In the genomic region with DNA sequence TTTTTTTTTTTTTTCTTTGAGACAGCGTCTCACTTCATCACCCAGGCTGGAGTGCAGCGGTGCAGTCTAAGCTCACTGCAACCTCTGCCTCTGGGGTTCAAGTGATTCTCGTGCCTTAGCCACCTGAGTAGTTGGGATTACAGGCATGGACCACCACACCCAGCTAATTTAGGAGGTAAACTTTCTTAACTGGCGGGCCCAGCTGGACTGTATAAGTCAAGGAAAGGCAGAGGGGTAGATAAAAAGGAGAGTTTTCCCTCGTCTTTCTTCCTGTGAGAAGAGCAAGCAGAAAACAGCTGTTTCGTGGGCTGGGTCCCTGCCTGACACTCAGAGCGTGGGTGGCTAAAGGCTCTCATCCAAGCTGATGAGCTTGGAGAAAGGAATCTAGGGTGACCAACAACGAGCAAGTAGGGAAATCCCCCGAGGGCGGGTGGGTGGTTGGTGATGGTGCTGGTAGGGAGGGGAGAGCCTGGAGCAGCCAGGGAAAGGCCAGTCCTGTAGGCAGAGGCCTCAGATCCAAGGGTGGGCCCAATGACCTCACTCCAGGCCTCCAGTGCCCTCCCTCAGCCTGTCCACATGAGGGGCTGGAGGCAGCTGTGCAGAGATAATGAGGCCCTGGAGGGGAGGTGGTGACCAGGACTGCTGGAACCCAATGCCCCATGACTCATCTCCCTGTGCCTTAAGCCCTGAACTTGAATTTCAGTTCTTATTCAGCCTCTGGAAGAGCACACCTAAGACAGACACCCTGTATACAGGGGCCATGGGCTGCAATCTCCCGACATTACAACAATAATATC, we compare ENCODE assay signal across 10 cellular contexts. TPM values are rescaled to one million over a fixed set of nuclear protein-coding genes. Genes with fewer than 3 reads are reported as not detected.
DNase-seq lines count a peak whose midpoint lies in the region; ATAC-seq and FAIRE-seq lines count a peak whose summit lies in the region.
"Had no signal": no experiment of that assay in that cellular context is flagged by ENCODE, and none has a peak within 500 bp of the region (broad histone marks: within the 10 kb centered on the region; RNA-seq: fewer than 3 reads in every experiment).

No MANE protein-coding gene starts in this region.

- intact Hi-C loops in right cardiac atrium (cut with DNase I), result no loop called here

- H3K9me3 Mint-ChIP-seq in stimulated activated naive CD8-positive, alpha-beta T cell treated with anti-CD3 and anti-CD28 coated beads, Interleukin-15, amount 100 ng/mL, for 72 hours, result no peaks in the 10 kb centered on the region
- H3K9me3 Mint-ChIP-seq: memory B cell had no signal

- H3K4me3 ChIP-seq in adipocyte (ENCODE audit: low read length), result peak overlapping the region; percentile 41
- no peak overlapping the region for H3K4me3 ChIP-seq in right cardiac atrium (ENCODE audit: low read length)
- H3K4me3 ChIP-seq in small intestine (ENCODE audit: low read depth in 1 of 2, low read length in 2 of 2), result no peak overlapping the region

- H3K9ac ChIP-seq in adipocyte (ENCODE audit: low read length), result no peak overlapping the region

- H3K4me3 Mint-ChIP-seq in stimulated activated naive CD8-positive, alpha-beta T cell treated with anti-CD3 and anti-CD28 coated beads, Interleukin-15, amount 100 ng/mL, for 72 hours, result no peak overlapping the region
- H3K4me3 Mint-ChIP-seq in T-helper 17 cell, result no peak overlapping the region
- H3K4me3 Mint-ChIP-seq: memory B cell had no signal

- 41% methylated on average over 11 of the region's 11 CpGs for WGBS in right cardiac atrium
- 59 to 83% (median 82%) methylated on average over 11 of the region's 11 CpGs for WGBS in small intestine, 3 donors

- peaks cover 41% of the 10 kb centered on the region for H3K4me1 Mint-ChIP-seq in stimulated activated naive CD8-positive, alpha-beta T cell treated with anti-CD3 and anti-CD28 coated beads, Interleukin-15, amount 100 ng/mL, for 72 hours
- H3K4me1 Mint-ChIP-seq in T-helper 17 cell, result peaks cover 1% of the 10 kb centered on the region

- FAIRE-seq in small intestine (lab: Jason Lieb, UNC), result no peak

- no peaks in the 10 kb centered on the region for H3K9me3 ChIP-seq in adipocyte (ENCODE audit: control insufficient read depth, low read length)
- H3K9me3 ChIP-seq in right cardiac atrium (ENCODE audit: control insufficient read depth, low read length), result no peaks in the 10 kb centered on the region
- H3K9me3 ChIP-seq in small intestine (ENCODE audit: control insufficient read depth, low read depth), result no peaks in the 10 kb centered on the region
- no peaks in the 10 kb centered on the region for H3K9me3 ChIP-seq in T-helper 17 cell (ENCODE audit: control insufficient read depth, low read length, poor library complexity, severe bottlenecking)

- no peaks in the 10 kb centered on the region for H3K27me3 ChIP-seq in adipocyte (replicated peaks; ENCODE audit: control insufficient read depth, insufficient read depth, low read length)
- no peaks in the 10 kb centered on the region for H3K27me3 ChIP-seq in right cardiac atrium (ENCODE audit: control insufficient read depth, insufficient read depth)
- no peaks in the 10 kb centered on the region for H3K27me3 ChIP-seq in small intestine (ENCODE audit: control insufficient read depth in 2 of 2, insufficient read depth in 2 of 2, low read length in 2 of 2)

- ATAC-seq in right cardiac atrium, result peak; percentile 53 to 84
- ATAC-seq in stimulated activated naive CD8-positive, alpha-beta T cell treated with anti-CD3 and anti-CD28 coated beads, Interleukin-15, amount 100 ng/mL, for 72 hours, result peak; percentile 41
- no peak for ATAC-seq in T-helper 17 cell

- peak; percentile 95 for DNase-seq in HCEC 1CT
- DNase-seq in adipocyte (ENCODE audit: low read depth), result peak; percentile 94
- peak; percentile 84 to 89 (median 86) for DNase-seq in right cardiac atrium
- no peak for DNase-seq in stimulated activated naive CD8-positive, alpha-beta T cell treated with anti-CD3 and anti-CD28 coated beads, Interleukin-15, amount 100 ng/mL, for 72 hours
- DNase-seq in small intestine, result no peak
- DNase-seq in nucleus accumbens (lab: John Stamatoyannopoulos, UW), result no peak
- DNase-seq in T-helper 17 cell, result no peak
- DNase-seq in activated gamma-delta T cell (lab: John Stamatoyannopoulos, UW), result no peak
- DNase-seq: activated CD4-positive, CD25-positive, alpha-beta regulatory T cell had no signal

- peak overlapping the region; percentile 4 for H3K27ac ChIP-seq in right cardiac atrium (ENCODE audit: low read length)
- H3K27ac ChIP-seq in small intestine (ENCODE audit: low read depth in 1 of 2, low read length in 1 of 2), result peak overlapping the region in 1 of 2 donors; percentile 52

- H3K36me3 ChIP-seq in adipocyte (ENCODE audit: control insufficient read depth, insufficient read depth, low read length, severe bottlenecking) (no peaks in the 10 kb centered on the region), small intestine (ENCODE audit: control insufficient read depth in 2 of 2, insufficient read depth in 2 of 2, low read length in 2 of 2) (no peaks in the 10 kb centered on the region)

- H3K4me1 ChIP-seq in adipocyte (ENCODE audit: control insufficient read depth, insufficient read depth, low read length) (peaks cover 67% of the 10 kb centered on the region), right cardiac atrium (ENCODE audit: control insufficient read depth, insufficient read depth, low read length) (peaks cover 19% of the 10 kb centered on the region), small intestine (ENCODE audit: control insufficient read depth in 2 of 2, insufficient read depth in 1 of 2, low read depth in 1 of 2, low read length in 1 of 2) (no peaks in the 10 kb centered on the region)

- peaks cover 2% of the 10 kb centered on the region for H3K36me3 Mint-ChIP-seq in T-helper 17 cell (ENCODE audit: low read depth)

- peak overlapping the region in 1 of 2 donors; percentile 72 for H3K27ac Mint-ChIP-seq in stimulated activated naive CD8-positive, alpha-beta T cell treated with anti-CD3 and anti-CD28 coated beads, Interleukin-15, amount 100 ng/mL, for 72 hours
- H3K27ac Mint-ChIP-seq in T-helper 17 cell, result no peak overlapping the region
- H3K27ac Mint-ChIP-seq: memory B cell had no signal

- no peaks in the 10 kb centered on the region for H3K27me3 Mint-ChIP-seq in stimulated activated naive CD8-positive, alpha-beta T cell treated with anti-CD3 and anti-CD28 coated beads, Interleukin-15, amount 100 ng/mL, for 72 hours
- no peaks in the 10 kb centered on the region for H3K27me3 Mint-ChIP-seq in T-helper 17 cell
- H3K27me3 Mint-ChIP-seq: memory B cell had no signal

RNA-seq across cellular contexts. Expression of a gene that starts 43.1 kb away (rescaled TPM):
- total RNA-seq in right cardiac atrium (10 to 100 TPM; 18.6 to 25.4 (median 22.2) TPM), T-helper 17 cell (10 to 100 TPM; 17.2 to 34.1 TPM)
- polyA plus RNA-seq in right cardiac atrium (8.7 TPM), small intestine (1 to 10 TPM; 2.4 to 8.1 (median 2.5) TPM)

Comparison
In these comparisons a context has a peak if more than half of its experiments do, and no peak if none do; other contexts are left out.
1. DNase-seq: peak in HCEC 1CT (single experiment), adipocyte (single experiment) and right cardiac atrium (3 of 3); none in stimulated activated naive CD8-positive, alpha-beta T cell treated with anti-CD3 and anti-CD28 coated beads, Interleukin-15, amount 100 ng/mL, for 72 hours (0 of 2), small intestine (single experiment), nucleus accumbens (0 of 56), T-helper 17 cell (0 of 3) and activated gamma-delta T cell (single experiment).